Comparison of ENCODE assay signal across 1 cellular context in the genomic region with DNA sequence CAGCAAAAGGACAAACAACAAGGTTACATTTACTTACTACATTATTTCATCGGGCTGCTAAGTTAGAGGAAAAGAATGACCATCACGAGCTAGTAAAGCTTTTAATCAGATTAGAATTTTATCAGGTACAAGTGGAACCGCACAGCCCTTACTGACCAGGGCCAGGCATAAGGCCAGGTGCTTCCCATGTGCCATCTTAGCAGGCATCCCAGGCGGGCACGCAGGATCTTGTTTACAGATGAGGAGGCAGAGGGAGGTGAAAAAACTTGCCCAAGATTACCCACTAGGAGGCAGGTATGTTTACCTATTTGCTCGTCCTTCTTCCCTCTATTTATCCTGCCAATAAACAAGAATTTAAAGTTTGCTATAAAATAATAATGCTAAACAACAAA.
TF ChIP-seq lines count a peak whose summit lies in the region.

No MANE protein-coding gene starts in this region.

TF ChIP-seq in K562, 482 proteins besides CTCF, POLR2A, EP300 and RAD21 (continued from another document):
- TF ChIP-seq, protein P1, sequence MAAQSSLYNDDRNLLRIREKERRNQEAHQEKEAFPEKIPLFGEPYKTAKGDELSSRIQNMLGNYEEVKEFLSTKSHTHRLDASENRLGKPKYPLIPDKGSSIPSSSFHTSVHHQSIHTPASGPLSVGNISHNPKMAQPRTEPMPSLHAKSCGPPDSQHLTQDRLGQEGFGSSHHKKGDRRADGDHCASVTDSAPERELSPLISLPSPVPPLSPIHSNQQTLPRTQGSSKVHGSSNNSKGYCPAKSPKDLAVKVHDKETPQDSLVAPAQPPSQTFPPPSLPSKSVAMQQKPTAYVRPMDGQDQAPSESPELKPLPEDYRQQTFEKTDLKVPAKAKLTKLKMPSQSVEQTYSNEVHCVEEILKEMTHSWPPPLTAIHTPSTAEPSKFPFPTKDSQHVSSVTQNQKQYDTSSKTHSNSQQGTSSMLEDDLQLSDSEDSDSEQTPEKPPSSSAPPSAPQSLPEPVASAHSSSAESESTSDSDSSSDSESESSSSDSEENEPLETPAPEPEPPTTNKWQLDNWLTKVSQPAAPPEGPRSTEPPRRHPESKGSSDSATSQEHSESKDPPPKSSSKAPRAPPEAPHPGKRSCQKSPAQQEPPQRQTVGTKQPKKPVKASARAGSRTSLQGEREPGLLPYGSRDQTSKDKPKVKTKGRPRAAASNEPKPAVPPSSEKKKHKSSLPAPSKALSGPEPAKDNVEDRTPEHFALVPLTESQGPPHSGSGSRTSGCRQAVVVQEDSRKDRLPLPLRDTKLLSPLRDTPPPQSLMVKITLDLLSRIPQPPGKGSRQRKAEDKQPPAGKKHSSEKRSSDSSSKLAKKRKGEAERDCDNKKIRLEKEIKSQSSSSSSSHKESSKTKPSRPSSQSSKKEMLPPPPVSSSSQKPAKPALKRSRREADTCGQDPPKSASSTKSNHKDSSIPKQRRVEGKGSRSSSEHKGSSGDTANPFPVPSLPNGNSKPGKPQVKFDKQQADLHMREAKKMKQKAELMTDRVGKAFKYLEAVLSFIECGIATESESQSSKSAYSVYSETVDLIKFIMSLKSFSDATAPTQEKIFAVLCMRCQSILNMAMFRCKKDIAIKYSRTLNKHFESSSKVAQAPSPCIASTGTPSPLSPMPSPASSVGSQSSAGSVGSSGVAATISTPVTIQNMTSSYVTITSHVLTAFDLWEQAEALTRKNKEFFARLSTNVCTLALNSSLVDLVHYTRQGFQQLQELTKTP (IDR thresholded peaks at IDR 0.05; ENCODE audit: low read depth in 1 of 2, partially characterized antibody in 2 of 2), result no peak
- TF ChIP-seq SP1 (CRISPR knock-in tag; IDR thresholded peaks at IDR 0.05) (0 out of 2 replicates have a peak, but pooled peaks have one; percentile 23), NR2C2 (CRISPR knock-in tag; IDR thresholded peaks at IDR 0.05) (no peak), NR2C2 (tag; IDR thresholded peaks at IDR 0.05) (no peak)
- TF ChIP-seq, protein P2, sequence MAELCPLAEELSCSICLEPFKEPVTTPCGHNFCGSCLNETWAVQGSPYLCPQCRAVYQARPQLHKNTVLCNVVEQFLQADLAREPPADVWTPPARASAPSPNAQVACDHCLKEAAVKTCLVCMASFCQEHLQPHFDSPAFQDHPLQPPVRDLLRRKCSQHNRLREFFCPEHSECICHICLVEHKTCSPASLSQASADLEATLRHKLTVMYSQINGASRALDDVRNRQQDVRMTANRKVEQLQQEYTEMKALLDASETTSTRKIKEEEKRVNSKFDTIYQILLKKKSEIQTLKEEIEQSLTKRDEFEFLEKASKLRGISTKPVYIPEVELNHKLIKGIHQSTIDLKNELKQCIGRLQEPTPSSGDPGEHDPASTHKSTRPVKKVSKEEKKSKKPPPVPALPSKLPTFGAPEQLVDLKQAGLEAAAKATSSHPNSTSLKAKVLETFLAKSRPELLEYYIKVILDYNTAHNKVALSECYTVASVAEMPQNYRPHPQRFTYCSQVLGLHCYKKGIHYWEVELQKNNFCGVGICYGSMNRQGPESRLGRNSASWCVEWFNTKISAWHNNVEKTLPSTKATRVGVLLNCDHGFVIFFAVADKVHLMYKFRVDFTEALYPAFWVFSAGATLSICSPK (IDR thresholded peaks at IDR 0.05; ENCODE audit: borderline replicate concordance), result no peak
- TF ChIP-seq, protein P3, sequence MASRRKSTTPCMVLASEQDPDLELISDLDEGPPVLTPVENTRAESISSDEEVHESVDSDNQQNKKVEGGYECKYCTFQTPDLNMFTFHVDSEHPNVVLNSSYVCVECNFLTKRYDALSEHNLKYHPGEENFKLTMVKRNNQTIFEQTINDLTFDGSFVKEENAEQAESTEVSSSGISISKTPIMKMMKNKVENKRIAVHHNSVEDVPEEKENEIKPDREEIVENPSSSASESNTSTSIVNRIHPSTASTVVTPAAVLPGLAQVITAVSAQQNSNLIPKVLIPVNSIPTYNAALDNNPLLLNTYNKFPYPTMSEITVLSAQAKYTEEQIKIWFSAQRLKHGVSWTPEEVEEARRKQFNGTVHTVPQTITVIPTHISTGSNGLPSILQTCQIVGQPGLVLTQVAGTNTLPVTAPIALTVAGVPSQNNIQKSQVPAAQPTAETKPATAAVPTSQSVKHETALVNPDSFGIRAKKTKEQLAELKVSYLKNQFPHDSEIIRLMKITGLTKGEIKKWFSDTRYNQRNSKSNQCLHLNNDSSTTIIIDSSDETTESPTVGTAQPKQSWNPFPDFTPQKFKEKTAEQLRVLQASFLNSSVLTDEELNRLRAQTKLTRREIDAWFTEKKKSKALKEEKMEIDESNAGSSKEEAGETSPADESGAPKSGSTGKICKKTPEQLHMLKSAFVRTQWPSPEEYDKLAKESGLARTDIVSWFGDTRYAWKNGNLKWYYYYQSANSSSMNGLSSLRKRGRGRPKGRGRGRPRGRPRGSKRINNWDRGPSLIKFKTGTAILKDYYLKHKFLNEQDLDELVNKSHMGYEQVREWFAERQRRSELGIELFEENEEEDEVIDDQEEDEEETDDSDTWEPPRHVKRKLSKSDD (conservative IDR thresholded peaks at IDR 0.05; ENCODE audit: low read length), result no peak
